In genomic region chr11:82902086-82902485, GRCh38 we compare ENCODE assay signal across 8 cellular contexts. TPM values are rescaled to one million over a fixed set of nuclear protein-coding genes. Genes with fewer than 3 reads are reported as not detected.
DNase-seq lines count a peak whose midpoint lies in the region; ATAC-seq, FAIRE-seq and TF ChIP-seq lines count a peak whose summit lies in the region.

No MANE protein-coding gene starts in this region.

- no peak overlapping the region for H3K9ac ChIP-seq in kidney (ENCODE audit: low read length in 2 of 2)

- H3K36me3 ChIP-seq in kidney (ENCODE audit: control insufficient read depth in 1 of 2, insufficient read depth in 2 of 2, low read length in 2 of 2), result no peaks in the 10 kb centered on the region

- H3K9me3 ChIP-seq in kidney (ENCODE audit: control insufficient read depth in 1 of 2, low read length in 2 of 2), result no peaks in the 10 kb centered on the region

- no peak for FAIRE-seq in kidney (lab: Jason Lieb, UNC)

- DNase-seq in activated CD4-positive, alpha-beta T cell treated with anti-CD3 and anti-CD28 coated beads, Interleukin-2, amount 10 ng/mL, durations not matched to agents 7 days and 5 days, result peak; percentile 17
- DNase-seq in activated CD4-positive, alpha-beta T cell treated with anti-CD3 and anti-CD28 coated beads, Interleukin-2, amount 50 U/mL, for 4 hours, result no peak
- DNase-seq in glutamatergic neuron, result no peak
- no peak for DNase-seq in stimulated activated naive B cell treated with anti-CD40 and anti-IgM and Interleukin-4, amounts not matched to agents 10 μg/mL and 1 μg/mL and 100 μg/mL, for 72 hours
- no peak for DNase-seq in kidney
- no peak for DNase-seq in medulla oblongata (ENCODE audit: extremely low spot score)

- ATAC-seq in stimulated activated naive B cell treated with anti-CD40 and anti-IgM and Interleukin-4, amounts not matched to agents 10 μg/mL and 1 μg/mL and 100 μg/mL, for 72 hours (replicated peaks), result no peak
- no peak for ATAC-seq in GM21737 (IDR thresholded peaks at IDR 0.05; ENCODE audit: unreplicated experiment)

- CTCF ChIA-PET in activated CD4-positive, alpha-beta T cell treated with anti-CD3 and anti-CD28 coated beads, Interleukin-2, amount 10 ng/mL, durations not matched to agents 7 days and 5 days (lab: Charles Lee), result interaction anchor here (0.8 to 2.7 kb wide), 5 partner anchors 8 to 249 kb away, joined by 3 to 9 read pairs (median 5); no protein-coding TSS in a partner anchor

- peak overlapping the region; percentile 71 for H3K4me3 ChIP-seq in WI38 (ENCODE audit: low read depth, low read length)
- peak overlapping the region in 1 of 2 donors; percentile 72 for H3K4me3 ChIP-seq in kidney (ENCODE audit: low read length in 2 of 2)

- intact Hi-C loops in kidney (cut with DNase I), result no loop called here

- H3K4me1 ChIP-seq in kidney (ENCODE audit: control insufficient read depth in 1 of 2, insufficient read depth in 1 of 2, low read depth in 1 of 2, low read length in 2 of 2), result peaks cover 5 to 11% of the 10 kb centered on the region in 2 donors

- peak overlapping the region; percentile 96 for H3K4me3 Mint-ChIP-seq in activated CD4-positive, alpha-beta T cell treated with anti-CD3 and anti-CD28 coated beads, Interleukin-2, amount 10 ng/mL, durations not matched to agents 7 days and 5 days
- peak overlapping the region; percentile 98 for H3K4me3 Mint-ChIP-seq in glutamatergic neuron (ENCODE audit: unreplicated experiment)
- peak overlapping the region; percentile 89 to 94 for H3K4me3 Mint-ChIP-seq in stimulated activated naive B cell treated with anti-CD40 and anti-IgM and Interleukin-4, amounts not matched to agents 10 μg/mL and 1 μg/mL and 100 μg/mL, for 72 hours

- no peaks in the 10 kb centered on the region for H3K9me3 Mint-ChIP-seq in activated CD4-positive, alpha-beta T cell treated with anti-CD3 and anti-CD28 coated beads, Interleukin-2, amount 10 ng/mL, durations not matched to agents 7 days and 5 days
- peaks cover 6% of the 10 kb centered on the region for H3K9me3 Mint-ChIP-seq in glutamatergic neuron (ENCODE audit: unreplicated experiment)
- H3K9me3 Mint-ChIP-seq in stimulated activated naive B cell treated with anti-CD40 and anti-IgM and Interleukin-4, amounts not matched to agents 10 μg/mL and 1 μg/mL and 100 μg/mL, for 72 hours, result no peaks in the 10 kb centered on the region

- H3K27ac ChIP-seq in kidney (ENCODE audit: low read depth in 2 of 2, low read length in 2 of 2), result no peak overlapping the region

- peaks cover 52% of the 10 kb centered on the region for H3K4me1 Mint-ChIP-seq in activated CD4-positive, alpha-beta T cell treated with anti-CD3 and anti-CD28 coated beads, Interleukin-2, amount 10 ng/mL, durations not matched to agents 7 days and 5 days
- H3K4me1 Mint-ChIP-seq in glutamatergic neuron (ENCODE audit: low read depth, unreplicated experiment), result peaks cover 10% of the 10 kb centered on the region
- peaks cover 26 to 46% of the 10 kb centered on the region in 2 donors for H3K4me1 Mint-ChIP-seq in stimulated activated naive B cell treated with anti-CD40 and anti-IgM and Interleukin-4, amounts not matched to agents 10 μg/mL and 1 μg/mL and 100 μg/mL, for 72 hours

- no peaks in the 10 kb centered on the region for H3K36me3 Mint-ChIP-seq in activated CD4-positive, alpha-beta T cell treated with anti-CD3 and anti-CD28 coated beads, Interleukin-2, amount 10 ng/mL, durations not matched to agents 7 days and 5 days (ENCODE audit: low read depth)
- H3K36me3 Mint-ChIP-seq in glutamatergic neuron (ENCODE audit: unreplicated experiment), result no peaks in the 10 kb centered on the region
- H3K36me3 Mint-ChIP-seq in stimulated activated naive B cell treated with anti-CD40 and anti-IgM and Interleukin-4, amounts not matched to agents 10 μg/mL and 1 μg/mL and 100 μg/mL, for 72 hours, result no peaks in the 10 kb centered on the region

- POLR2A ChIA-PET in activated CD4-positive, alpha-beta T cell treated with anti-CD3 and anti-CD28 coated beads, Interleukin-2, amount 10 ng/mL, durations not matched to agents 7 days and 5 days (lab: Charles Lee), result interaction anchor here (1.1 kb wide), 1 partner anchor 255 kb away, joined by 5 read pairs; the partner anchor contains the start of gene PCF11

- no peaks in the 10 kb centered on the region for H3K27me3 Mint-ChIP-seq in activated CD4-positive, alpha-beta T cell treated with anti-CD3 and anti-CD28 coated beads, Interleukin-2, amount 10 ng/mL, durations not matched to agents 7 days and 5 days
- peaks cover 2% of the 10 kb centered on the region for H3K27me3 Mint-ChIP-seq in glutamatergic neuron (ENCODE audit: unreplicated experiment)
- no peaks in the 10 kb centered on the region for H3K27me3 Mint-ChIP-seq in stimulated activated naive B cell treated with anti-CD40 and anti-IgM and Interleukin-4, amounts not matched to agents 10 μg/mL and 1 μg/mL and 100 μg/mL, for 72 hours

- peak overlapping the region; percentile 98 for H3K27ac Mint-ChIP-seq in activated CD4-positive, alpha-beta T cell treated with anti-CD3 and anti-CD28 coated beads, Interleukin-2, amount 10 ng/mL, durations not matched to agents 7 days and 5 days
- peak overlapping the region; percentile 54 for H3K27ac Mint-ChIP-seq in glutamatergic neuron (ENCODE audit: unreplicated experiment)
- H3K27ac Mint-ChIP-seq in stimulated activated naive B cell treated with anti-CD40 and anti-IgM and Interleukin-4, amounts not matched to agents 10 μg/mL and 1 μg/mL and 100 μg/mL, for 72 hours, result peak overlapping the region; percentile 98

- TF ChIP-seq CTCF in WI38 (IDR thresholded peaks at IDR 0.05; ENCODE audit: low read depth, low read length), result no peak
- no peak for TF ChIP-seq CTCF in glutamatergic neuron (IDR thresholded peaks at IDR 0.05; ENCODE audit: partially characterized antibody, unreplicated experiment)
- no peak for TF ChIP-seq CTCF in kidney (IDR thresholded peaks at IDR 0.05; ENCODE audit: borderline replicate concordance, extremely low read depth, insufficient read depth)

RNA-seq across cellular contexts. Expression of gene DDIAS, which starts 0.6 kb away (rescaled TPM):
- total RNA-seq in activated CD4-positive, alpha-beta T cell treated with anti-CD3 and anti-CD28 coated beads, Interleukin-2, amount 10 ng/mL, durations not matched to agents 7 days and 5 days, result 10 to 100 TPM; 14.7 to 14.8 TPM
- total RNA-seq in glutamatergic neuron (ENCODE audit: unreplicated experiment), result 2.0 TPM
- 1.4 TPM for total RNA-seq in kidney
- polyA plus RNA-seq in kidney (ENCODE audit: insufficient read depth, low read depth, low replicate concordance), result 0.19 TPM

RNA-seq across cellular contexts. Expression of gene PRCP, which starts 1.9 kb away (rescaled TPM):
- 10 to 100 TPM; 22.1 to 22.5 TPM for total RNA-seq in activated CD4-positive, alpha-beta T cell treated with anti-CD3 and anti-CD28 coated beads, Interleukin-2, amount 10 ng/mL, durations not matched to agents 7 days and 5 days
- 12.3 TPM for total RNA-seq in glutamatergic neuron (ENCODE audit: unreplicated experiment)
- total RNA-seq in kidney, result 115 TPM
- polyA plus RNA-seq in kidney (ENCODE audit: insufficient read depth, low read depth, low replicate concordance), result 202 TPM
